22 cellular contexts compared by ENCODE assay signal in the genomic region with DNA sequence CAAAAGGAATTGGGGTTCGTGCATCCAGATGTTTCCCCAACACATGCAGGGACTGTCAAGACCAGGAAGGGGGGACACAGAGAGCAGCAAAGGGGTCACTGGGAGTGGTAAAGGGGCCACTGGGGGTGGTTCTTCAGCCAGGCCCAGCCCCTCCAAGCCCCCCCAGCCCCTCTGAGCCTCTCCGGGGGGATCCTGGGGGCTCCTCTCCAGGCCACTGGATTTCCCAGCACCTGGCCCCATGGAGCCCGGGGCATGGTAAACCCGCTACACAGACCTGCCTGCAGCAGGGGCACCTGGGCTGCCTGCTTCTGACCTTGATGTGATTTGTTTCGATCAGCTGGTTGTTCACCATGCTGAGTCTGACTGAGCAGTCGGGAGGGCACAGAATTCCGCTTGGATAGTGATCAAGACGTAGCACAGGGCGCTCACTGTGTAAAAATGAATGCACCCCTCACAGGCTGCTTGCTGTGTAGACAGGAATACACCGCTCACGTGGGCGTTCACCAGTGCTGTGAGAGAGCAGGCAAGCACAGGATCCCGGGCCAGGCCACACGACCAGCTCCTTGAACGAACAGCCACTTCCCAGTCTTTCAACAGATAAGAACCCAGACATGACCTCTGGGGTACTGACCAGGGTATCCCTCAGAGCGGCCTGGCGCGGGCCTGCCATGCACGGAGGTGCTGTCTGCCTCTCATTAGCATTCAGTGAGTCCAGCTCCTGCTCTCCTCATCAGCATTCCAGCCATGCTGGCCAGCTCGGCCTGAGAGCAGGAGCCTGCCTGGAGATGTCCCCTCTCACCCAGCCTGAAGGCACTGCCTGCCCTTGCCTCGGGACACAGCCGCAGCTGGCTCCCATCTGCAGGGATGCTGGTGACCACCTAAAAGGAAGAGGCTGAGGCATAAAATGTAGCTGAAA.
DNase-seq lines count a peak whose midpoint lies in the region; ATAC-seq and TF ChIP-seq lines count a peak whose summit lies in the region.
"Had no signal": no experiment of that assay in that cellular context is flagged by ENCODE, and none has a peak within 500 bp of the region (broad histone marks: within the 10 kb centered on the region; RNA-seq: fewer than 3 reads in every experiment).

No MANE protein-coding gene starts in this region.

- H3K27ac ChIP-seq in mesodermal cell (ENCODE audit: low read depth, low read length, severe bottlenecking), result peak overlapping the region; percentile 23
- H3K27ac ChIP-seq in temporal lobe (ENCODE audit: low read depth, low read length), result peak overlapping the region; percentile 78
- H3K27ac ChIP-seq: colonic mucosa, neutrophil, tibial nerve had no signal

- WGBS in mesodermal cell (ENCODE audit: insufficient coverage in 2 of 2), 2 experiments, result 87 to 88% methylated on average over 19 to 22 of the region's 22 CpGs

- TF ChIP-seq CTCF in mesothelial cell of epicardium (IDR thresholded peaks at IDR 0.05; ENCODE audit: unreplicated experiment), result no peak

- no peaks in the 10 kb centered on the region for H3K4me1 ChIP-seq in mesodermal cell (ENCODE audit: control insufficient read depth, insufficient read depth, low read length, poor library complexity, severe bottlenecking)
- H3K4me1 ChIP-seq: colonic mucosa, tibial nerve had no signal

- no peak for ATAC-seq in activated T-cell treated with anti-CD3 and anti-CD28 coated beads, Interleukin-2, amount 50 U/mL, for 4 hours

- H3K9me3 Mint-ChIP-seq in activated T-cell treated with anti-CD3 and anti-CD28 coated beads, Interleukin-2, amount 50 U/mL, for 4 hours, result no peaks in the 10 kb centered on the region
- H3K9me3 Mint-ChIP-seq in mesothelial cell of epicardium, result no peaks in the 10 kb centered on the region
- H3K9me3 Mint-ChIP-seq: CD4-positive, alpha-beta memory T cell; memory B cell had no signal

- H3K36me3 ChIP-seq in mesodermal cell (ENCODE audit: control insufficient read depth, insufficient read depth, low read length), result no peaks in the 10 kb centered on the region
- H3K36me3 ChIP-seq: colonic mucosa, neutrophil, tibial nerve had no signal

- no peak overlapping the region for H3K4me3 Mint-ChIP-seq in activated T-cell treated with anti-CD3 and anti-CD28 coated beads, Interleukin-2, amount 50 U/mL, for 4 hours
- no peak overlapping the region for H3K4me3 Mint-ChIP-seq in mesothelial cell of epicardium
- H3K4me3 Mint-ChIP-seq: memory B cell had no signal

- H3K9me3 ChIP-seq in mesodermal cell (ENCODE audit: control insufficient read depth, low read length), result no peaks in the 10 kb centered on the region
- H3K9me3 ChIP-seq: colonic mucosa, neutrophil, tibial nerve had no signal

- DNase-seq in activated T-cell treated with anti-CD3 and anti-CD28 coated beads, Interleukin-2, amount 50 U/mL, for 4 hours, result peak; percentile 2
- DNase-seq in activated T-cell treated with anti-CD3 and anti-CD28 coated beads for 4 hours, result no peak
- DNase-seq in cerebellum (ENCODE audit: low spot score), result peak; percentile 29
- DNase-seq in NCI-H446 (lab: John Stamatoyannopoulos, UW), result no peak
- DNase-seq in mesothelial cell of epicardium (ENCODE audit: low spot score in 2 of 2, unreplicated experiment in 2 of 2), result no peak
- no peak for DNase-seq in stimulated activated naive CD4-positive, alpha-beta T cell treated with Interleukin-2 at 50 U/mL for 16 hours (lab: John Stamatoyannopoulos, UW)
- DNase-seq: activated CD4-positive, alpha-beta T cell treated with anti-CD3 and anti-CD28 coated beads for 4 hours; activated T-cell treated with anti-CD3 and anti-CD28 coated beads, Interleukin-2, amount 50 U/mL, for 1 hour; CD4-positive, alpha-beta memory T cell; colonic mucosa; DMS79; foreskin melanocyte; MM.1S; NCI-H187 treated with DMSO at 0.1 percent for 48 hours; NCI-H446 treated with DMSO at 0.1 percent for 48 hours; stimulated activated CD4-positive, alpha-beta T cell treated with anti-CD3 and anti-CD28 coated beads, Interleukin-4, amount 100 ng/mL, for 4 hours; T1000 had no signal

- peaks cover 4% of the 10 kb centered on the region for H3K27me3 Mint-ChIP-seq in activated T-cell treated with anti-CD3 and anti-CD28 coated beads, Interleukin-2, amount 50 U/mL, for 4 hours (ENCODE audit: low read depth)
- peaks cover 4% of the 10 kb centered on the region for H3K27me3 Mint-ChIP-seq in mesothelial cell of epicardium (ENCODE audit: low read depth)
- H3K27me3 Mint-ChIP-seq: CD4-positive, alpha-beta memory T cell had no signal

- H3K4me3 ChIP-seq in mesodermal cell (ENCODE audit: extremely low read depth, insufficient read depth, low read length, poor library complexity, severe bottlenecking), result no peak overlapping the region
- H3K4me3 ChIP-seq: colonic mucosa, tibial nerve had no signal

- no peaks in the 10 kb centered on the region for H3K4me1 Mint-ChIP-seq in activated T-cell treated with anti-CD3 and anti-CD28 coated beads, Interleukin-2, amount 50 U/mL, for 4 hours (ENCODE audit: low read depth)
- H3K4me1 Mint-ChIP-seq in mesothelial cell of epicardium, result peaks cover 9% of the 10 kb centered on the region
- H3K4me1 Mint-ChIP-seq: CD4-positive, alpha-beta memory T cell; memory B cell had no signal

- H3K27ac Mint-ChIP-seq in mesothelial cell of epicardium, result no peak overlapping the region
- H3K27ac Mint-ChIP-seq: CD4-positive, alpha-beta memory T cell; memory B cell had no signal

- H3K36me3 Mint-ChIP-seq in activated T-cell treated with anti-CD3 and anti-CD28 coated beads, Interleukin-2, amount 50 U/mL, for 4 hours (ENCODE audit: insufficient read depth), result no peaks in the 10 kb centered on the region
- no peaks in the 10 kb centered on the region for H3K36me3 Mint-ChIP-seq in mesothelial cell of epicardium
- H3K36me3 Mint-ChIP-seq: CD4-positive, alpha-beta memory T cell; memory B cell had no signal

Comparison
In these comparisons a context has a peak if more than half of its experiments do, and no peak if none do; other contexts are left out.
1. DNase-seq: peak in activated T-cell treated with anti-CD3 and anti-CD28 coated beads, Interleukin-2, amount 50 U/mL, for 4 hours (single experiment) and cerebellum (single experiment); none in activated T-cell treated with anti-CD3 and anti-CD28 coated beads for 4 hours (single experiment), NCI-H446 (0 of 2), mesothelial cell of epicardium (0 of 2) and stimulated activated naive CD4-positive, alpha-beta T cell treated with Interleukin-2 at 50 U/mL for 16 hours (single experiment).